In genomic region chr10:97319671-97320479, GRCh38 we compare ENCODE assay signal across 1 cellular context.
TF ChIP-seq lines count a peak whose summit lies in the region.

No MANE protein-coding gene starts in this region.

TF ChIP-seq in HepG2, 621 proteins besides CTCF, POLR2A, EP300 and RAD21 (continued from another document and continues in another):
- TF ChIP-seq KIAA2018 (CRISPR knock-in tag; IDR thresholded peaks at IDR 0.05; ENCODE audit: borderline replicate concordance) (no peak), KMT2A (CRISPR knock-in tag; IDR thresholded peaks at IDR 0.05) (peak; percentile 75; the same call in 1 of the 2 replicates), NR0B2 (CRISPR knock-in tag; IDR thresholded peaks at IDR 0.05) (no peak), ZNF225 (CRISPR knock-in tag; IDR thresholded peaks at IDR 0.05) (no peak), RBM22 (optimal IDR thresholded peaks at IDR 0.05; ENCODE audit: low read length) (no peak), ZNF609 (CRISPR knock-in tag; IDR thresholded peaks at IDR 0.05; ENCODE audit: borderline replicate concordance) (no peak), NFRKB (IDR thresholded peaks at IDR 0.05) (no peak), CREB1 (IDR thresholded peaks at IDR 0.05) (no peak), CREB1 (CRISPR knock-in tag; IDR thresholded peaks at IDR 0.05) (no peak), ZNF652 (CRISPR knock-in tag; IDR thresholded peaks at IDR 0.05; ENCODE audit: borderline replicate concordance, low read depth) (no peak), HOXA9 (CRISPR knock-in tag; IDR thresholded peaks at IDR 0.05; ENCODE audit: borderline replicate concordance) (no peak), ZNF180 (CRISPR knock-in tag; IDR thresholded peaks at IDR 0.05; ENCODE audit: borderline replicate concordance, low read depth) (no peak), ZNF589 (CRISPR knock-in tag; conservative IDR thresholded peaks at IDR 0.05) (no peak; the same call in 1 of the 2 replicates), ZNF207 (IDR thresholded peaks at IDR 0.05; ENCODE audit: borderline replicate concordance) (no peak), MYPOP (CRISPR knock-in tag; IDR thresholded peaks at IDR 0.05) (peak; percentile 96), ZBTB7B (CRISPR knock-in tag; IDR thresholded peaks at IDR 0.05) (0 out of 2 replicates have a peak, but pooled peaks have one; percentile 37), ARNT2 (CRISPR knock-in tag; IDR thresholded peaks at IDR 0.05; ENCODE audit: low read depth) (no peak), NKX3-1 (CRISPR knock-in tag; IDR thresholded peaks at IDR 0.05) (no peak), NCOA2 (CRISPR knock-in tag; IDR thresholded peaks at IDR 0.05) (no peak), AHR (CRISPR knock-in tag; IDR thresholded peaks at IDR 0.05) (0 out of 2 replicates have a peak, but pooled peaks have one; percentile 29), NR2F6 (IDR thresholded peaks at IDR 0.05) (no peak), NR2F6 (CRISPR knock-in tag; IDR thresholded peaks at IDR 0.05) (no peak; the same call in 1 of the 2 replicates), ZNF264 (CRISPR knock-in tag; IDR thresholded peaks at IDR 0.05) (no peak), SNAI1 (CRISPR knock-in tag; IDR thresholded peaks at IDR 0.05; ENCODE audit: borderline replicate concordance) (no peak), MIER3 (CRISPR knock-in tag; IDR thresholded peaks at IDR 0.05; ENCODE audit: borderline replicate concordance) (no peak), SMAD1 (CRISPR knock-in tag; IDR thresholded peaks at IDR 0.05; ENCODE audit: borderline replicate concordance, low read depth) (no peak), PAWR (CRISPR knock-in tag; IDR thresholded peaks at IDR 0.05; ENCODE audit: borderline replicate concordance) (no peak), ZNF430 (CRISPR knock-in tag; IDR thresholded peaks at IDR 0.05) (no peak), ZNF501 (CRISPR knock-in tag; IDR thresholded peaks at IDR 0.05) (no peak; the same call in 1 of the 2 replicates), MBD4 (IDR thresholded peaks at IDR 0.05; ENCODE audit: borderline replicate concordance, low read length) (no peak), STAG1 (CRISPR knock-in tag; IDR thresholded peaks at IDR 0.05) (no peak; the same call in 1 of the 2 replicates), TP53 (CRISPR knock-in tag; conservative IDR thresholded peaks at IDR 0.05) (no peak), SPEN (CRISPR knock-in tag; IDR thresholded peaks at IDR 0.05; ENCODE audit: low read depth) (peak; percentile 35; the same call in 1 of the 2 replicates), HDAC1 (CRISPR knock-in tag; IDR thresholded peaks at IDR 0.05) (peak; percentile 74), GLMP (CRISPR knock-in tag; IDR thresholded peaks at IDR 0.05; ENCODE audit: borderline replicate concordance) (no peak), BRF2 (CRISPR knock-in tag; IDR thresholded peaks at IDR 0.05) (no peak), ZNF350 (CRISPR knock-in tag; IDR thresholded peaks at IDR 0.05; ENCODE audit: borderline replicate concordance, low read depth) (0 out of 2 replicates have a peak, but pooled peaks have one; percentile 39), ZNF639 (CRISPR knock-in tag; conservative IDR thresholded peaks at IDR 0.05) (no peak), MIXL1 (CRISPR knock-in tag; IDR thresholded peaks at IDR 0.05) (no peak; the same call in 1 of the 2 replicates), NFKB2 (CRISPR knock-in tag; IDR thresholded peaks at IDR 0.05; ENCODE audit: borderline replicate concordance) (no peak), ELF1 (CRISPR knock-in tag; IDR thresholded peaks at IDR 0.05) (no peak), ZBTB33 (CRISPR knock-in tag; IDR thresholded peaks at IDR 0.05) (no peak), EED (CRISPR knock-in tag; IDR thresholded peaks at IDR 0.05) (no peak), PLSCR1 (CRISPR knock-in tag; IDR thresholded peaks at IDR 0.05; ENCODE audit: borderline replicate concordance) (no peak), HDAC2 (CRISPR knock-in tag; IDR thresholded peaks at IDR 0.05) (peak; percentile 56)
